In genomic region chr19:39941151-39941550, GRCh38 we compare ENCODE assay signal across 9 cellular contexts. TPM values are rescaled to one million over a fixed set of nuclear protein-coding genes. Genes with fewer than 3 reads are reported as not detected.
DNase-seq lines count a peak whose midpoint lies in the region; ATAC-seq and TF ChIP-seq lines count a peak whose summit lies in the region.
"Had no signal": no experiment of that assay in that cellular context is flagged by ENCODE, and none has a peak within 500 bp of the region (broad histone marks: within the 10 kb centered on the region; RNA-seq: fewer than 3 reads in every experiment).

No MANE protein-coding gene starts in this region.

- no peaks in the 10 kb centered on the region for H3K27me3 ChIP-seq in Peyer's patch

- intact Hi-C loops in left ventricle myocardium superior (cut with micrococcal nuclease): no loop called here

- TF ChIP-seq CTCF in GM12875 (IDR thresholded peaks at IDR 0.05; ENCODE audit: borderline replicate concordance, insufficient read depth, low read depth, low read length) (no peak), Peyer's patch (IDR thresholded peaks at IDR 0.05) (no peak)

- no peaks in the 10 kb centered on the region for H3K9me3 ChIP-seq in Peyer's patch
- H3K9me3 ChIP-seq: SJSA1 had no signal

- H3K4me1 ChIP-seq in Peyer's patch: peaks cover 5 to 50% (median 23%) of the 10 kb centered on the region in 4 donors
- H3K4me1 ChIP-seq: SJSA1 had no signal

- no peak for TF ChIP-seq POLR2A in Peyer's patch (IDR thresholded peaks at IDR 0.05)

- no peak for ATAC-seq in left ventricle myocardium superior
- ATAC-seq in GM21576 (IDR thresholded peaks at IDR 0.05; ENCODE audit: unreplicated experiment): no peak

- peak overlapping the region; percentile 30 to 85 (median 76) for H3K27ac ChIP-seq in Peyer's patch
- H3K27ac ChIP-seq in cingulate gyrus (ENCODE audit: low read depth, low read length): peak overlapping the region; percentile 55
- peak overlapping the region in 13 of 21 experiments; percentile 10 to 88 (median 69) for H3K27ac ChIP-seq in skin epidermis
- H3K27ac ChIP-seq: SJSA1 had no signal

- H3K36me3 ChIP-seq in Peyer's patch: no peaks in the 10 kb centered on the region
- H3K36me3 ChIP-seq: SJSA1 had no signal

- H3K4me3 ChIP-seq in GM12875 (ENCODE audit: low read depth, low read length): peak overlapping the region; percentile 36
- H3K4me3 ChIP-seq in Peyer's patch: peak overlapping the region in 1 of 4 donors; percentile 23
- H3K4me3 ChIP-seq in skin epidermis: no peak overlapping the region
- H3K4me3 ChIP-seq: SJSA1 had no signal

- DNase-seq in Peyer's patch (no peak), left ventricle myocardium superior (no peak), COLO829 (ENCODE audit: low spot score) (no peak)
- DNase-seq: DMS53 had no signal

RNA-seq across cellular contexts. Expression of gene FCGBP, which starts 6.7 kb away (rescaled TPM):
- total RNA-seq in Peyer's patch: 1,000 to 10,000 TPM in 3 of 4 donors, 100 to 1,000 TPM in 1; 563 to 4,025 (median 1,224) TPM
- 13.0 TPM for total RNA-seq in left ventricle myocardium superior

RNA-seq across cellular contexts. Expression of gene PSMC4, which starts 29.8 kb away (rescaled TPM):
- total RNA-seq in Peyer's patch (10 to 100 TPM; 74.4 to 97.9 (median 90.0) TPM), left ventricle myocardium superior (69.3 TPM)

RNA-seq across cellular contexts. Expression of gene ZNF546, which starts 55.7 kb away (rescaled TPM):
- total RNA-seq in Peyer's patch: 1 to 10 TPM; 3.0 to 5.5 (median 4.8) TPM
- 6.9 TPM for total RNA-seq in left ventricle myocardium superior

Comparison
In these comparisons a context has a peak if more than half of its experiments do, and no peak if none do; other contexts are left out.
1. RNA of gene FCGBP, which starts 6.7 kb away (total RNA-seq): 563 to 4,025 TPM in Peyer's patch; 13.0 TPM in left ventricle myocardium superior (single experiment); every median in the first group is over 10 times any median in the second.
2. Peak in every context shown above with its lines, with median percentiles within 50 percentile points of each other: H3K27ac ChIP-seq.